In the genomic region with DNA sequence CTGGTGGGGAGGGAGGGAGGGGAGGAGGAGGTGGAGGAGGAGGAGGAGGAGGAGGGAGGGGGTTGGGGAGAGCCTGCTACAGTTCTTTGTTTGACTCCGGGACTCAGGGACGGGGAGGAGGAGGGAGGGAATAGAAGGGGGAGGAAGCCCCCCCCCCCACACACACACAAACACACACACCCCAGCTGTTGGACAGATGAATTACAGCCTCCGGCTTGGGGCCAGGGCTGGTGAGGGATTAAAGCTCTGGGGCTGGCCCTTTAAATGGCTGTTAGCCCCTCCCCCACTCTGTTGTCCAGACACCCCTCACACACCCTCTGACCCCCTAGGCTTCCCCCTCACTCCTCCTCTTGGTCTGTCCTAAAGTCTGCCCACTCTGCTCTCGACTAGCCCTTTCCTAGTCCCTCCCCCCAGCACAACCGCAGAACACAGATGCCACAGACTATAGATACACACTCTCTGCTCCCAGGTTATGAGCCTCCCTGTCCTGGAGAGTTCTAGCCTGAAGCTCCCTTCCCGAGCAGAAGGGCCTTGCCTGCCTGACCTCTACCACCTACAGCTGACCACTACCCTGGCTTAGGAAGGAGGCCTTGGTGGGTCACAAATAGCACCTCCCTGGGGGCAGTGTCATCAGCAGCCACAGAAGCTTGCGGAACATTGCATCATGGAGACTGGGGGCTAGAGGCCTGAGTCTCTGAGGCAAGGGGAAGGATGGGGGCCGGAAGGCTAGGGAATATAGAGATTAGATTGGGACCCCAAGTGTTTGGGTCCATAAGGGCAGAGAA, we compare ENCODE assay signal across 1 cellular context.
TF ChIP-seq lines count a peak whose summit lies in the region.

No MANE protein-coding gene starts in this region.

TF ChIP-seq in K562, 482 proteins besides CTCF, POLR2A, EP300 and RAD21 (continued from another document and continues in another):
- TF ChIP-seq, protein P1, sequence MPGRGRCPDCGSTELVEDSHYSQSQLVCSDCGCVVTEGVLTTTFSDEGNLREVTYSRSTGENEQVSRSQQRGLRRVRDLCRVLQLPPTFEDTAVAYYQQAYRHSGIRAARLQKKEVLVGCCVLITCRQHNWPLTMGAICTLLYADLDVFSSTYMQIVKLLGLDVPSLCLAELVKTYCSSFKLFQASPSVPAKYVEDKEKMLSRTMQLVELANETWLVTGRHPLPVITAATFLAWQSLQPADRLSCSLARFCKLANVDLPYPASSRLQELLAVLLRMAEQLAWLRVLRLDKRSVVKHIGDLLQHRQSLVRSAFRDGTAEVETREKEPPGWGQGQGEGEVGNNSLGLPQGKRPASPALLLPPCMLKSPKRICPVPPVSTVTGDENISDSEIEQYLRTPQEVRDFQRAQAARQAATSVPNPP (IDR thresholded peaks at IDR 0.05; ENCODE audit: borderline replicate concordance, insufficient read depth, insufficient read length): no peak
- TF ChIP-seq XRCC4 (IDR thresholded peaks at IDR 0.05; ENCODE audit: extremely low read depth, insufficient read depth, insufficient read length) (no peak), NR4A1 (CRISPR knock-in tag; IDR thresholded peaks at IDR 0.05) (no peak), NR4A1 (tag; IDR thresholded peaks at IDR 0.05) (no peak), CTBP1 (IDR thresholded peaks at IDR 0.05; ENCODE audit: borderline replicate concordance) (peak; percentile 40), FOXP1 (CRISPR knock-in tag; IDR thresholded peaks at IDR 0.05) (0 out of 2 replicates have a peak, but pooled peaks have one; percentile 33), PML (IDR thresholded peaks at IDR 0.05; ENCODE audit: low read length) (no peak), SRF (CRISPR knock-in tag; IDR thresholded peaks at IDR 0.05) (peak in 1 of 2 experiments; percentile 81; a peak in 1 of 4 replicates), SAFB (IDR thresholded peaks at IDR 0.05; ENCODE audit: borderline replicate concordance, low read depth, low read length) (no peak), ZNF12 (CRISPR knock-in tag; IDR thresholded peaks at IDR 0.05) (no peak), PHF8 (IDR thresholded peaks at IDR 0.05; ENCODE audit: borderline replicate concordance, low read length) (no peak), CBX2 (IDR thresholded peaks at IDR 0.05; ENCODE audit: insufficient read depth, low read length, poor library complexity, severe bottlenecking) (no peak), HMG20B (CRISPR knock-in tag; IDR thresholded peaks at IDR 0.05) (no peak), CBX5 (IDR thresholded peaks at IDR 0.05; ENCODE audit: borderline replicate concordance, low read depth) (no peak), ETV1 (tag; conservative IDR thresholded peaks at IDR 0.05; ENCODE audit: low read depth) (peak; percentile 60), OTX1 (CRISPR knock-in tag; IDR thresholded peaks at IDR 0.05) (peak; percentile 74; the same call in 1 of the 2 replicates), SMARCB1 (IDR thresholded peaks at IDR 0.05; ENCODE audit: insufficient read length, low read depth) (no peak), ILF3 (IDR thresholded peaks at IDR 0.05; ENCODE audit: borderline replicate concordance) (no peak), PCBP1 (IDR thresholded peaks at IDR 0.05; ENCODE audit: low read depth, low read length, poor library complexity, severe bottlenecking) (no peak), RBM25 (IDR thresholded peaks at IDR 0.05; ENCODE audit: low read depth, low read length, severe bottlenecking) (no peak), HDGF (IDR thresholded peaks at IDR 0.05) (peak; percentile 37; the same call in 1 of the 2 replicates), HNRNPLL (IDR thresholded peaks at IDR 0.05; ENCODE audit: low read depth, low read length, poor library complexity, severe bottlenecking) (no peak), RBFOX2 (IDR thresholded peaks at IDR 0.05; ENCODE audit: low read depth, low read length) (peak; percentile 80), MAZ (CRISPR knock-in tag; conservative IDR thresholded peaks at IDR 0.05 in 1 of 2, IDR thresholded peaks at IDR 0.05 in 1 of 2) (peak; percentile 49 to 86), CBFA2T3 (IDR thresholded peaks at IDR 0.05) (0 out of 2 replicates have a peak, but pooled peaks have one; percentile 9), KDM5B (IDR thresholded peaks at IDR 0.05; ENCODE audit: insufficient replicate concordance, low read depth, low read length) (peak; percentile 36), ARID1B (IDR thresholded peaks at IDR 0.05) (peak; percentile 54; the same call in 1 of the 2 replicates), CEBPG (CRISPR knock-in tag; IDR thresholded peaks at IDR 0.05) (peak; percentile 100), CEBPG (tag; conservative IDR thresholded peaks at IDR 0.05 in 1 of 2, IDR thresholded peaks at IDR 0.05 in 1 of 2) (peak; percentile 91 to 99), KAT7 (CRISPR knock-in tag; IDR thresholded peaks at IDR 0.05; ENCODE audit: borderline replicate concordance) (0 out of 2 replicates have a peak, but pooled peaks have one; percentile 40), ZNF212 (CRISPR knock-in tag; IDR thresholded peaks at IDR 0.05) (no peak), TEAD2 (tag; IDR thresholded peaks at IDR 0.05) (no peak), SUPT5H (IDR thresholded peaks at IDR 0.05) (peak; percentile 65), TEAD1 (CRISPR knock-in tag; IDR thresholded peaks at IDR 0.05) (0 out of 4 replicates have a peak, but pooled peaks of 1 of the 2 experiments have one; percentile 39)
- TF ChIP-seq, protein P2, sequence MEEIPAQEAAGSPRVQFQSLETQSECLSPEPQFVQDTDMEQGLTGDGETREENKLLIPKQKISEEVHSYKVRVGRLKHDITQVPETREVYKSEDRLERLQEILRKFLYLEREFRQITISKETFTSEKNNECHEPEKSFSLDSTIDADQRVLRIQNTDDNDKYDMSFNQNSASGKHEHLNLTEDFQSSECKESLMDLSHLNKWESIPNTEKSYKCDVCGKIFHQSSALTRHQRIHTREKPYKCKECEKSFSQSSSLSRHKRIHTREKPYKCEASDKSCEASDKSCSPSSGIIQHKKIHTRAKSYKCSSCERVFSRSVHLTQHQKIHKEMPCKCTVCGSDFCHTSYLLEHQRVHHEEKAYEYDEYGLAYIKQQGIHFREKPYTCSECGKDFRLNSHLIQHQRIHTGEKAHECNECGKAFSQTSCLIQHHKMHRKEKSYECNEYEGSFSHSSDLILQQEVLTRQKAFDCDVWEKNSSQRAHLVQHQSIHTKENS (CRISPR knock-in tag; IDR thresholded peaks at IDR 0.05): no peak
- TF ChIP-seq, protein P3, sequence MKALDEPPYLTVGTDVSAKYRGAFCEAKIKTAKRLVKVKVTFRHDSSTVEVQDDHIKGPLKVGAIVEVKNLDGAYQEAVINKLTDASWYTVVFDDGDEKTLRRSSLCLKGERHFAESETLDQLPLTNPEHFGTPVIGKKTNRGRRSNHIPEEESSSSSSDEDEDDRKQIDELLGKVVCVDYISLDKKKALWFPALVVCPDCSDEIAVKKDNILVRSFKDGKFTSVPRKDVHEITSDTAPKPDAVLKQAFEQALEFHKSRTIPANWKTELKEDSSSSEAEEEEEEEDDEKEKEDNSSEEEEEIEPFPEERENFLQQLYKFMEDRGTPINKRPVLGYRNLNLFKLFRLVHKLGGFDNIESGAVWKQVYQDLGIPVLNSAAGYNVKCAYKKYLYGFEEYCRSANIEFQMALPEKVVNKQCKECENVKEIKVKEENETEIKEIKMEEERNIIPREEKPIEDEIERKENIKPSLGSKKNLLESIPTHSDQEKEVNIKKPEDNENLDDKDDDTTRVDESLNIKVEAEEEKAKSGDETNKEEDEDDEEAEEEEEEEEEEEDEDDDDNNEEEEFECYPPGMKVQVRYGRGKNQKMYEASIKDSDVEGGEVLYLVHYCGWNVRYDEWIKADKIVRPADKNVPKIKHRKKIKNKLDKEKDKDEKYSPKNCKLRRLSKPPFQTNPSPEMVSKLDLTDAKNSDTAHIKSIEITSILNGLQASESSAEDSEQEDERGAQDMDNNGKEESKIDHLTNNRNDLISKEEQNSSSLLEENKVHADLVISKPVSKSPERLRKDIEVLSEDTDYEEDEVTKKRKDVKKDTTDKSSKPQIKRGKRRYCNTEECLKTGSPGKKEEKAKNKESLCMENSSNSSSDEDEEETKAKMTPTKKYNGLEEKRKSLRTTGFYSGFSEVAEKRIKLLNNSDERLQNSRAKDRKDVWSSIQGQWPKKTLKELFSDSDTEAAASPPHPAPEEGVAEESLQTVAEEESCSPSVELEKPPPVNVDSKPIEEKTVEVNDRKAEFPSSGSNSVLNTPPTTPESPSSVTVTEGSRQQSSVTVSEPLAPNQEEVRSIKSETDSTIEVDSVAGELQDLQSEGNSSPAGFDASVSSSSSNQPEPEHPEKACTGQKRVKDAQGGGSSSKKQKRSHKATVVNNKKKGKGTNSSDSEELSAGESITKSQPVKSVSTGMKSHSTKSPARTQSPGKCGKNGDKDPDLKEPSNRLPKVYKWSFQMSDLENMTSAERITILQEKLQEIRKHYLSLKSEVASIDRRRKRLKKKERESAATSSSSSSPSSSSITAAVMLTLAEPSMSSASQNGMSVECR (CRISPR knock-in tag; IDR thresholded peaks at IDR 0.05): 0 out of 2 replicates have a peak, but pooled peaks have one; percentile 27
- TF ChIP-seq, protein P4, sequence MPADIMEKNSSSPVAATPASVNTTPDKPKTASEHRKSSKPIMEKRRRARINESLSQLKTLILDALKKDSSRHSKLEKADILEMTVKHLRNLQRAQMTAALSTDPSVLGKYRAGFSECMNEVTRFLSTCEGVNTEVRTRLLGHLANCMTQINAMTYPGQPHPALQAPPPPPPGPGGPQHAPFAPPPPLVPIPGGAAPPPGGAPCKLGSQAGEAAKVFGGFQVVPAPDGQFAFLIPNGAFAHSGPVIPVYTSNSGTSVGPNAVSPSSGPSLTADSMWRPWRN (IDR thresholded peaks at IDR 0.05; ENCODE audit: low read depth): no peak
- TF ChIP-seq, protein P5, sequence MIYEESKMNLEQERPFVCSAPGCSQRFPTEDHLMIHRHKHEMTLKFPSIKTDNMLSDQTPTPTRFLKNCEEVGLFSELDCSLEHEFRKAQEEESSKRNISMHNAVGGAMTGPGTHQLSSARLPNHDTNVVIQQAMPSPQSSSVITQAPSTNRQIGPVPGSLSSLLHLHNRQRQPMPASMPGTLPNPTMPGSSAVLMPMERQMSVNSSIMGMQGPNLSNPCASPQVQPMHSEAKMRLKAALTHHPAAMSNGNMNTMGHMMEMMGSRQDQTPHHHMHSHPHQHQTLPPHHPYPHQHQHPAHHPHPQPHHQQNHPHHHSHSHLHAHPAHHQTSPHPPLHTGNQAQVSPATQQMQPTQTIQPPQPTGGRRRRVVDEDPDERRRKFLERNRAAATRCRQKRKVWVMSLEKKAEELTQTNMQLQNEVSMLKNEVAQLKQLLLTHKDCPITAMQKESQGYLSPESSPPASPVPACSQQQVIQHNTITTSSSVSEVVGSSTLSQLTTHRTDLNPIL (CRISPR knock-in tag; IDR thresholded peaks at IDR 0.05): no peak
- TF ChIP-seq, protein P6, sequence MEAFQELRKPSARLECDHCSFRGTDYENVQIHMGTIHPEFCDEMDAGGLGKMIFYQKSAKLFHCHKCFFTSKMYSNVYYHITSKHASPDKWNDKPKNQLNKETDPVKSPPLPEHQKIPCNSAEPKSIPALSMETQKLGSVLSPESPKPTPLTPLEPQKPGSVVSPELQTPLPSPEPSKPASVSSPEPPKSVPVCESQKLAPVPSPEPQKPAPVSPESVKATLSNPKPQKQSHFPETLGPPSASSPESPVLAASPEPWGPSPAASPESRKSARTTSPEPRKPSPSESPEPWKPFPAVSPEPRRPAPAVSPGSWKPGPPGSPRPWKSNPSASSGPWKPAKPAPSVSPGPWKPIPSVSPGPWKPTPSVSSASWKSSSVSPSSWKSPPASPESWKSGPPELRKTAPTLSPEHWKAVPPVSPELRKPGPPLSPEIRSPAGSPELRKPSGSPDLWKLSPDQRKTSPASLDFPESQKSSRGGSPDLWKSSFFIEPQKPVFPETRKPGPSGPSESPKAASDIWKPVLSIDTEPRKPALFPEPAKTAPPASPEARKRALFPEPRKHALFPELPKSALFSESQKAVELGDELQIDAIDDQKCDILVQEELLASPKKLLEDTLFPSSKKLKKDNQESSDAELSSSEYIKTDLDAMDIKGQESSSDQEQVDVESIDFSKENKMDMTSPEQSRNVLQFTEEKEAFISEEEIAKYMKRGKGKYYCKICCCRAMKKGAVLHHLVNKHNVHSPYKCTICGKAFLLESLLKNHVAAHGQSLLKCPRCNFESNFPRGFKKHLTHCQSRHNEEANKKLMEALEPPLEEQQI (IDR thresholded peaks at IDR 0.05): no peak
- TF ChIP-seq, protein P7, sequence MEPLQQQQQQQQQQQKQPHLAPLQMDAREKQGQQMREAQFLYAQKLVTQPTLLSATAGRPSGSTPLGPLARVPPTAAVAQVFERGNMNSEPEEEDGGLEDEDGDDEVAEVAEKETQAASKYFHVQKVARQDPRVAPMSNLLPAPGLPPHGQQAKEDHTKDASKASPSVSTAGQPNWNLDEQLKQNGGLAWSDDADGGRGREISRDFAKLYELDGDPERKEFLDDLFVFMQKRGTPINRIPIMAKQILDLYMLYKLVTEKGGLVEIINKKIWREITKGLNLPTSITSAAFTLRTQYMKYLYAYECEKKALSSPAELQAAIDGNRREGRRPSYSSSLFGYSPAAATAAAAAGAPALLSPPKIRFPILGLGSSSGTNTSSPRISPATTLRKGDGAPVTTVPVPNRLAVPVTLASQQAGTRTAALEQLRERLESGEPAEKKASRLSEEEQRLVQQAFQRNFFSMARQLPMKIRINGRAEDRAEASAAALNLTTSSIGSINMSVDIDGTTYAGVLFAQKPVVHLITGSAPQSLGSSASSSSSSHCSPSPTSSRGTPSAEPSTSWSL (CRISPR knock-in tag; IDR thresholded peaks at IDR 0.05; ENCODE audit: borderline replicate concordance): no peak
- TF ChIP-seq, protein P8, sequence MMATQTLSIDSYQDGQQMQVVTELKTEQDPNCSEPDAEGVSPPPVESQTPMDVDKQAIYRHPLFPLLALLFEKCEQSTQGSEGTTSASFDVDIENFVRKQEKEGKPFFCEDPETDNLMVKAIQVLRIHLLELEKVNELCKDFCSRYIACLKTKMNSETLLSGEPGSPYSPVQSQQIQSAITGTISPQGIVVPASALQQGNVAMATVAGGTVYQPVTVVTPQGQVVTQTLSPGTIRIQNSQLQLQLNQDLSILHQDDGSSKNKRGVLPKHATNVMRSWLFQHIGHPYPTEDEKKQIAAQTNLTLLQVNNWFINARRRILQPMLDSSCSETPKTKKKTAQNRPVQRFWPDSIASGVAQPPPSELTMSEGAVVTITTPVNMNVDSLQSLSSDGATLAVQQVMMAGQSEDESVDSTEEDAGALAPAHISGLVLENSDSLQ (IDR thresholded peaks at IDR 0.05): peak; percentile 57; the same call in 1 of the 2 replicates
- TF ChIP-seq, protein P9, sequence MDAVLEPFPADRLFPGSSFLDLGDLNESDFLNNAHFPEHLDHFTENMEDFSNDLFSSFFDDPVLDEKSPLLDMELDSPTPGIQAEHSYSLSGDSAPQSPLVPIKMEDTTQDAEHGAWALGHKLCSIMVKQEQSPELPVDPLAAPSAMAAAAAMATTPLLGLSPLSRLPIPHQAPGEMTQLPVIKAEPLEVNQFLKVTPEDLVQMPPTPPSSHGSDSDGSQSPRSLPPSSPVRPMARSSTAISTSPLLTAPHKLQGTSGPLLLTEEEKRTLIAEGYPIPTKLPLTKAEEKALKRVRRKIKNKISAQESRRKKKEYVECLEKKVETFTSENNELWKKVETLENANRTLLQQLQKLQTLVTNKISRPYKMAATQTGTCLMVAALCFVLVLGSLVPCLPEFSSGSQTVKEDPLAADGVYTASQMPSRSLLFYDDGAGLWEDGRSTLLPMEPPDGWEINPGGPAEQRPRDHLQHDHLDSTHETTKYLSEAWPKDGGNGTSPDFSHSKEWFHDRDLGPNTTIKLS (IDR thresholded peaks at IDR 0.05; ENCODE audit: borderline replicate concordance, low read depth): 0 out of 2 replicates have a peak, but pooled peaks have one; percentile 22
